ENCODE assay signal across 23 cellular contexts in genomic region chr5:156351423-156351822, GRCh38. TPM values are rescaled to one million over a fixed set of nuclear protein-coding genes. Genes with fewer than 3 reads are reported as not detected.
"Had no signal": no experiment of that assay in that cellular context is flagged by ENCODE, and none has a peak within 500 bp of the region (broad histone marks: within the 10 kb centered on the region; RNA-seq: fewer than 3 reads in every experiment).

No MANE protein-coding gene starts in this region.

- H3K27me3 ChIP-seq: dorsolateral prefrontal cortex, esophagus muscularis mucosa, foreskin keratinocyte, heart right ventricle, left lung had no signal

- DNase-seq: dermis blood vessel endothelial cell; dorsolateral prefrontal cortex; effector CD4-positive, alpha-beta T cell; effector memory CD4-positive, alpha-beta T cell; foreskin keratinocyte; glutamatergic neuron; head of caudate nucleus; heart right ventricle; hippocampal formation; left cardiac atrium; left lung; left ventricle myocardium superior; lower lobe of right lung; mesendoderm; midbrain had no signal

- H3K27ac ChIP-seq: coronary artery, dorsolateral prefrontal cortex, esophagus muscularis mucosa, foreskin keratinocyte, heart right ventricle, left lung, lower lobe of right lung had no signal

- ATAC-seq: foreskin keratinocyte, left cardiac atrium, left lung, left ventricle myocardium superior, lower lobe of right lung had no signal

- H3K4me3 ChIP-seq: coronary artery, dorsolateral prefrontal cortex, esophagus muscularis mucosa, heart right ventricle, left lung, lower lobe of right lung had no signal

- H3K4me1 ChIP-seq: foreskin keratinocyte, heart right ventricle, left lung, lower lobe of right lung had no signal

- H3K9me3 ChIP-seq: esophagus muscularis mucosa, heart right ventricle, left lung, lower lobe of right lung had no signal

- FAIRE-seq: colon, endothelial cell of umbilical vein, frontal cortex, islet of Langerhans, keratinocyte had no signal

- H3K36me3 ChIP-seq: left lung, lower lobe of right lung had no signal

RNA-seq across cellular contexts. Expression of gene SGCD, which starts 24.5 kb away (rescaled TPM):
- total RNA-seq: endothelial cell of umbilical vein, foreskin keratinocyte, glomerular endothelial cell had no signal
- polyA plus RNA-seq: endothelial cell of umbilical vein, foreskin keratinocyte, keratinocyte had no signal
